Comparison of ENCODE assay signal across 21 cellular contexts in genomic region chr1:94654919-94655318, GRCh38.
"Had no signal": no experiment of that assay in that cellular context is flagged by ENCODE, and none has a peak within 500 bp of the region (broad histone marks: within the 10 kb centered on the region; RNA-seq: fewer than 3 reads in every experiment).

No MANE protein-coding gene starts in this region.

- ATAC-seq: activated T-cell treated with anti-CD3 and anti-CD28 coated beads, Interleukin-2, amount 50 U/mL, for 72 hours; foreskin keratinocyte; stimulated activated memory B cell treated with anti-CD40 and anti-IgM and Interleukin-4, amounts not matched to agents 10 μg/mL and 1 μg/mL and 100 μg/mL, for 72 hours had no signal

- H3K36me3 ChIP-seq: sigmoid colon, stomach, suprapubic skin, tibial nerve, vagina had no signal

- H3K9me3 ChIP-seq: sigmoid colon, stomach, suprapubic skin, tibial nerve, vagina had no signal

- H3K27ac ChIP-seq: foreskin keratinocyte, suprapubic skin, vagina had no signal

- H3K4me1 ChIP-seq: suprapubic skin had no signal

- H3K27me3 ChIP-seq: foreskin keratinocyte, sigmoid colon, stomach, suprapubic skin, tibial nerve, vagina had no signal

- DNase-seq: activated CD4-positive, alpha-beta memory T cell treated with anti-CD3 and anti-CD28 coated beads for 36 hours; activated CD4-positive, alpha-beta T cell treated with anti-CD3 and anti-CD28 coated beads for 4 hours; activated CD4-positive, CD25-positive, alpha-beta regulatory T cell; activated effector memory CD4-positive, alpha-beta T cell treated with Interleukin-2 at 50 U/mL for 16 hours; activated naive CD4-positive, alpha-beta T cell treated with anti-CD3 and anti-CD28 coated beads for 36 hours; activated naive CD8-positive, alpha-beta T cell treated with anti-CD3 and anti-CD28 coated beads, Interleukin-2, amount 10 ng/mL, durations not matched to agents 7 days and 5 days; activated T-cell treated with anti-CD3 and anti-CD28 coated beads, Interleukin-2, amount 50 U/mL, for 72 hours; amniotic stem cell; cortex of kidney; erythroblast; kidney; sigmoid colon; stimulated activated CD4-positive, alpha-beta T cell treated with anti-CD3 and anti-CD28 coated beads, Interleukin-15, amount 100 ng/mL, for 24 hours; stomach; T1000 had no signal

- H3K4me3 ChIP-seq: sigmoid colon, smooth muscle cell, stomach, suprapubic skin, tibial nerve, vagina had no signal
